In genomic region chr16:68367034-68367433, GRCh38 we compare ENCODE assay signal across 8 cellular contexts. TPM values are rescaled to one million over a fixed set of nuclear protein-coding genes. Genes with fewer than 3 reads are reported as not detected.
A peak's percentile ranks its signal among the peaks of the same experiment; 100 is the strongest.
DNase-seq lines count a peak whose midpoint lies in the region; ATAC-seq and TF ChIP-seq lines count a peak whose summit lies in the region.

No MANE protein-coding gene starts in this region.

- no peak for ATAC-seq in HG03442 (IDR thresholded peaks at IDR 0.05; ENCODE audit: unreplicated experiment)
- no peak for ATAC-seq in HG02610 (IDR thresholded peaks at IDR 0.05; ENCODE audit: unreplicated experiment)

- H3K9me3 Mint-ChIP-seq in activated naive CD4-positive, alpha-beta T cell treated with anti-CD3 and anti-CD28 coated beads, Interleukin-2, amount 10 ng/mL, durations not matched to agents 7 days and 5 days, result no peaks in the 10 kb centered on the region

- no peaks in the 10 kb centered on the region for H3K4me1 ChIP-seq in cardiac muscle cell (ENCODE audit: low read depth)

- TF ChIP-seq CTCF in cardiac muscle cell (IDR thresholded peaks at IDR 0.05; ENCODE audit: low read depth, low read length), result peak; percentile 32
- TF ChIP-seq CTCF in kidney epithelial cell (IDR thresholded peaks at IDR 0.05; ENCODE audit: insufficient read depth, low read length, poor library complexity, severe bottlenecking), result peak; percentile 24

- peaks cover 58% of the 10 kb centered on the region for H3K4me1 Mint-ChIP-seq in activated naive CD4-positive, alpha-beta T cell treated with anti-CD3 and anti-CD28 coated beads, Interleukin-2, amount 10 ng/mL, durations not matched to agents 7 days and 5 days

- H3K36me3 Mint-ChIP-seq in activated naive CD4-positive, alpha-beta T cell treated with anti-CD3 and anti-CD28 coated beads, Interleukin-2, amount 10 ng/mL, durations not matched to agents 7 days and 5 days, result no peaks in the 10 kb centered on the region

- H3K36me3 ChIP-seq in cardiac muscle cell (no peaks in the 10 kb centered on the region), kidney epithelial cell (ENCODE audit: control insufficient read depth, insufficient read depth, low read length) (no peaks in the 10 kb centered on the region), MG63 (no peaks in the 10 kb centered on the region)

- H3K4me3 Mint-ChIP-seq in activated naive CD4-positive, alpha-beta T cell treated with anti-CD3 and anti-CD28 coated beads, Interleukin-2, amount 10 ng/mL, durations not matched to agents 7 days and 5 days, result no peak overlapping the region

- no peaks in the 10 kb centered on the region for H3K27me3 ChIP-seq in cardiac muscle cell
- H3K27me3 ChIP-seq in kidney epithelial cell (ENCODE audit: control insufficient read depth, insufficient read depth, low read length), result peaks cover 39% of the 10 kb centered on the region
- H3K27me3 ChIP-seq in MG63, result no peaks in the 10 kb centered on the region

- DNase-seq in cardiac muscle cell (ENCODE audit: low read depth in 1 of 2, low spot score in 1 of 2) (peak; percentile 48 to 72), cardiac septum (ENCODE audit: low spot score) (no peak), NCI-H2227 treated with DMSO at 0.1 percent for 48 hours (lab: John Stamatoyannopoulos, UW) (peak; percentile 11), kidney epithelial cell (ENCODE audit: low read depth) (no peak), MG63 (no peak)
- peak; percentile 69 for DNase-seq in activated naive CD4-positive, alpha-beta T cell treated with anti-CD3 and anti-CD28 coated beads, Interleukin-2, amount 10 ng/mL, durations not matched to agents 7 days and 5 days

- H3K4me3 ChIP-seq in cardiac muscle cell (no peak overlapping the region), kidney epithelial cell (ENCODE audit: low read depth, low read length) (no peak overlapping the region), MG63 (no peak overlapping the region)

- CTCF ChIA-PET in activated naive CD4-positive, alpha-beta T cell treated with anti-CD3 and anti-CD28 coated beads, Interleukin-2, amount 10 ng/mL, durations not matched to agents 7 days and 5 days (lab: Charles Lee), result interaction anchor here (1.0 to 1.6 kb wide), 4 partner anchors 10 to 48 kb away, joined by 3 to 5 read pairs (median 4); no protein-coding TSS in a partner anchor

- intact Hi-C loops in cardiac septum (cut with DNase I), result no loop called here

- H3K9me3 ChIP-seq in cardiac muscle cell (ENCODE audit: low read depth) (no peaks in the 10 kb centered on the region), MG63 (no peaks in the 10 kb centered on the region)

- H3K27ac Mint-ChIP-seq in activated naive CD4-positive, alpha-beta T cell treated with anti-CD3 and anti-CD28 coated beads, Interleukin-2, amount 10 ng/mL, durations not matched to agents 7 days and 5 days, result no peak overlapping the region

- no peak overlapping the region for H3K27ac ChIP-seq in cardiac muscle cell

- peaks cover 96% of the 10 kb centered on the region for H3K27me3 Mint-ChIP-seq in activated naive CD4-positive, alpha-beta T cell treated with anti-CD3 and anti-CD28 coated beads, Interleukin-2, amount 10 ng/mL, durations not matched to agents 7 days and 5 days

RNA-seq across cellular contexts. Expression of gene PRMT7, which starts 56.2 kb away (rescaled TPM):
- total RNA-seq in cardiac muscle cell, result 106 and 110 TPM in 2 replicates
- polyA plus RNA-seq in cardiac muscle cell, result 55.8 and 56.6 TPM in 2 replicates
- total RNA-seq in cardiac septum, result 24.2 TPM
- 37.0 and 41.8 TPM in 2 replicates for total RNA-seq in kidney epithelial cell
- total RNA-seq in MG63 (2014; rRNA removed; shearing (Covaris generic); ENCODE audit: low replicate concordance), result 42.5 and 81.1 TPM in 2 replicates

RNA-seq across cellular contexts. Expression of gene SLC7A6OS, which starts 56.3 kb away (rescaled TPM):
- 12.8 and 24.3 TPM in 2 replicates for total RNA-seq in cardiac muscle cell
- 18.4 and 24.4 TPM in 2 replicates for polyA plus RNA-seq in cardiac muscle cell
- 14.5 TPM for total RNA-seq in cardiac septum
- 10.4 and 14.4 TPM in 2 replicates for total RNA-seq in kidney epithelial cell
- 5.5 and 5.7 TPM in 2 replicates for total RNA-seq in MG63 (2014; rRNA removed; shearing (Covaris generic); ENCODE audit: low replicate concordance)

Comparison
In these comparisons a context has a peak if more than half of its experiments do, and no peak if none do; other contexts are left out.
1. DNase-seq: peak in cardiac muscle cell (2 of 2), NCI-H2227 treated with DMSO at 0.1 percent for 48 hours (single experiment) and activated naive CD4-positive, alpha-beta T cell treated with anti-CD3 and anti-CD28 coated beads, Interleukin-2, amount 10 ng/mL, durations not matched to agents 7 days and 5 days (single experiment); none in cardiac septum (single experiment), kidney epithelial cell (single experiment) and MG63 (single experiment).